In the genomic region with DNA sequence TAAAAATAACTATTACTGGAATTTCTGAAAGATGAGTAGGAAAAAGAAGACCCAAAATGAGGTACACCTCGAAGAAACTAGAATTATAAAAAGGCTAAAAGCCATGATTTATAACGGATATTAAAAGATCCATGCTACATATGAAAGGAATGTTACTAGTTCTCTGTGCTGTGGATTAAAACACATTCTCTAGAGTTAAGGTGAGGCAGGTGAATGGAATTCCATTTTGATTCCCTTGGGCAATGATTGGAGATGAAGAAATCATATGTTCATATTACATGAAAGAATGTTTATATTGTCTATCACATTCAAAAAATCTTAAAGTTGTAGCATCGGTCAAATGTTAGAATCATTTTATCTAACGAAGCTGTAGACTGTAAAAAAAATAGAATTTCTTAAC, we compare ENCODE assay signal across 19 cellular contexts.
DNase-seq lines count a peak whose midpoint lies in the region; ATAC-seq, FAIRE-seq and TF ChIP-seq lines count a peak whose summit lies in the region.
"Had no signal": no experiment of that assay in that cellular context is flagged by ENCODE, and none has a peak within 500 bp of the region (broad histone marks: within the 10 kb centered on the region; RNA-seq: fewer than 3 reads in every experiment).

No MANE protein-coding gene starts in this region.

- no TSS peak for BruUV-seq in PC-3 (replicated peaks; lab: Mats Ljungman, UMichigan)

- H3K9me3 ChIP-seq in PC-3 (ENCODE audit: low read length), result no peaks in the 10 kb centered on the region
- H3K9me3 ChIP-seq in esophagus squamous epithelium, result no peaks in the 10 kb centered on the region
- H3K9me3 ChIP-seq in lower lobe of right lung, result no peaks in the 10 kb centered on the region
- H3K9me3 ChIP-seq: BLaER1 treated with 17β-estradiol and CSF1 and Interleukin-3, amounts not matched to agents 10 nM and 100 nM had no signal

- no peak overlapping the region for H2AFZ ChIP-seq in PC-3 (ENCODE audit: low read length)

- no peaks in the 10 kb centered on the region for H4K20me1 ChIP-seq in PC-3 (ENCODE audit: low read length)
- H4K20me1 ChIP-seq: BLaER1 treated with 17β-estradiol and CSF1 and Interleukin-3, amounts not matched to agents 10 nM and 100 nM had no signal

- TF ChIP-seq POLR2A in esophagus squamous epithelium (IDR thresholded peaks at IDR 0.05), result no peak

- TF ChIP-seq CTCF in PC-3 (conservative IDR thresholded peaks at IDR 0.05; ENCODE audit: low read depth, low read length) (no peak), bronchial epithelial cell (IDR thresholded peaks at IDR 0.05; ENCODE audit: insufficient read depth, low read length, severe bottlenecking) (no peak), esophagus squamous epithelium (IDR thresholded peaks at IDR 0.05) (no peak), lower lobe of right lung (IDR thresholded peaks at IDR 0.05) (no peak)

- H3K4me3 ChIP-seq in PC-3 (ENCODE audit: low read length) (no peak overlapping the region), bronchial epithelial cell (ENCODE audit: low read depth, low read length) (no peak overlapping the region), esophagus squamous epithelium (no peak overlapping the region), lower lobe of right lung (no peak overlapping the region)
- H3K4me3 ChIP-seq: BLaER1 treated with 17β-estradiol and CSF1 and Interleukin-3, amounts not matched to agents 10 nM and 100 nM had no signal

- no peak overlapping the region for H3K9ac ChIP-seq in PC-3 (ENCODE audit: low read length)
- H3K9ac ChIP-seq: BLaER1 treated with 17β-estradiol and CSF1 and Interleukin-3, amounts not matched to agents 10 nM and 100 nM had no signal

- ATAC-seq in PC-3, result no peak
- no peak for ATAC-seq in left colon
- no peak for ATAC-seq in lower lobe of right lung
- ATAC-seq: CD8-positive, alpha-beta T cell; HepG2 had no signal

- H3K4me1 ChIP-seq in PC-3 (ENCODE audit: insufficient read depth, low read length) (no peaks in the 10 kb centered on the region), esophagus squamous epithelium (no peaks in the 10 kb centered on the region), lower lobe of right lung (no peaks in the 10 kb centered on the region)
- H3K4me1 ChIP-seq: BLaER1 treated with 17β-estradiol and CSF1 and Interleukin-3, amounts not matched to agents 10 nM and 100 nM had no signal

- H3K27me3 ChIP-seq in PC-3 (ENCODE audit: low read length) (no peaks in the 10 kb centered on the region), bronchial epithelial cell (ENCODE audit: control insufficient read depth, insufficient read depth, low read length) (no peaks in the 10 kb centered on the region), esophagus squamous epithelium (no peaks in the 10 kb centered on the region), lower lobe of right lung (ENCODE audit: low read depth) (no peaks in the 10 kb centered on the region)
- H3K27me3 ChIP-seq: BLaER1 treated with 17β-estradiol and CSF1 and Interleukin-3, amounts not matched to agents 10 nM and 100 nM had no signal

- FAIRE-seq in bronchial epithelial cell (lab: Jason Lieb, UNC), result no peak
- FAIRE-seq: G401.6, GM12891, GM19239, H1, HepG2 had no signal

- 49 to 51% methylated on average over 4 of the region's 4 CpGs for WGBS in esophagus squamous epithelium, 2 donors

- H3F3A ChIP-seq in PC-3 (ENCODE audit: low read length, unreplicated experiment), result no peaks in the 10 kb centered on the region

- peak; percentile 7 for DNase-seq in ELR (ENCODE audit: low read depth)
- DNase-seq in PC-3, result peak; percentile 12
- DNase-seq in bronchial epithelial cell (ENCODE audit: low read depth), result peak; percentile 23
- DNase-seq in esophagus squamous epithelium (lab: John Stamatoyannopoulos, UW), result no peak
- no peak for DNase-seq in left colon
- DNase-seq in lower lobe of right lung, result no peak
- DNase-seq: Calu3; CD8-positive, alpha-beta T cell; DMS 273 treated with DMSO at 0.1 percent for 48 hours; DMS53; DND-41; EL; H9 had no signal

- no peak overlapping the region for H3K27ac ChIP-seq in PC-3 (ENCODE audit: low read length)
- H3K27ac ChIP-seq in esophagus squamous epithelium, result no peak overlapping the region
- no peak overlapping the region for H3K27ac ChIP-seq in lower lobe of right lung
- H3K27ac ChIP-seq: BLaER1 treated with 17β-estradiol and CSF1 and Interleukin-3, amounts not matched to agents 10 nM and 100 nM had no signal

- intact Hi-C loops in PC-3 (cut with micrococcal nuclease), result no loop called here
- intact Hi-C loops in esophagus squamous epithelium (cut with DNase I), result no loop called here
- intact Hi-C loops in left colon (cut with DNase I, micrococcal nuclease), result no loop called here
- intact Hi-C loops in lower lobe of right lung (cut with DNase I), result no loop called here

- no peaks in the 10 kb centered on the region for H3K9me2 ChIP-seq in PC-3 (replicated peaks; ENCODE audit: low read length)

- H3K79me2 ChIP-seq in PC-3 (ENCODE audit: low read length), result no peaks in the 10 kb centered on the region

- no peak overlapping the region for H3K4me2 ChIP-seq in PC-3 (ENCODE audit: low read length)
- H3K4me2 ChIP-seq: BLaER1 treated with 17β-estradiol and CSF1 and Interleukin-3, amounts not matched to agents 10 nM and 100 nM had no signal

- POLR2A ChIA-PET in PC-3 (lab: Charles Lee; ENCODE audit: unreplicated experiment), result no interaction called here

- H3K36me3 ChIP-seq in PC-3 (ENCODE audit: low read depth, low read length) (no peaks in the 10 kb centered on the region), bronchial epithelial cell (ENCODE audit: control insufficient read depth, insufficient read depth, low read length) (no peaks in the 10 kb centered on the region), esophagus squamous epithelium (no peaks in the 10 kb centered on the region), lower lobe of right lung (no peaks in the 10 kb centered on the region)
- H3K36me3 ChIP-seq: BLaER1 treated with 17β-estradiol and CSF1 and Interleukin-3, amounts not matched to agents 10 nM and 100 nM had no signal

- CTCF ChIA-PET in PC-3 (lab: Charles Lee), result no interaction called here

Comparison
In these comparisons a context has a peak if more than half of its experiments do, and no peak if none do; other contexts are left out.
1. DNase-seq: peak in ELR (single experiment), PC-3 (single experiment) and bronchial epithelial cell (single experiment); none in esophagus squamous epithelium (single experiment), left colon (0 of 2) and lower lobe of right lung (single experiment).